1 cellular context compared by ENCODE assay signal in genomic region chr17:40437095-40437732, GRCh38.
TF ChIP-seq lines count a peak whose summit lies in the region.

No MANE protein-coding gene starts in this region.

TF ChIP-seq in K562, 482 proteins besides CTCF, POLR2A, EP300 and RAD21 (continued from another document and continues in another):
- TF ChIP-seq CREB5 (CRISPR knock-in tag; IDR thresholded peaks at IDR 0.05) (no peak), SMAD2 (IDR thresholded peaks at IDR 0.05; ENCODE audit: low read depth, low read length) (no peak), PHTF2 (CRISPR knock-in tag; IDR thresholded peaks at IDR 0.05) (no peak), TCF7L2 (IDR thresholded peaks at IDR 0.05; ENCODE audit: low read depth, low read length) (no peak), DMBX1 (CRISPR knock-in tag; IDR thresholded peaks at IDR 0.05; ENCODE audit: borderline replicate concordance) (peak; percentile 79), STAG1 (CRISPR knock-in tag; IDR thresholded peaks at IDR 0.05; ENCODE audit: borderline replicate concordance) (no peak), FOXP1 (CRISPR knock-in tag; IDR thresholded peaks at IDR 0.05) (no peak), SRSF3 (IDR thresholded peaks at IDR 0.05; ENCODE audit: insufficient read depth, low read length) (no peak), ZNF75A (CRISPR knock-in tag; IDR thresholded peaks at IDR 0.05) (no peak), RFX7 (CRISPR knock-in tag; IDR thresholded peaks at IDR 0.05) (no peak), ETV5 (CRISPR knock-in tag; IDR thresholded peaks at IDR 0.05; ENCODE audit: low read depth) (peak; percentile 85), TAF7 (tag; IDR thresholded peaks at IDR 0.05) (no peak), CSDE1 (IDR thresholded peaks at IDR 0.05) (no peak), ZNF707 (CRISPR knock-in tag; conservative IDR thresholded peaks at IDR 0.05) (no peak), KDM1A (IDR thresholded peaks at IDR 0.05) (peak; percentile 83 to 88), RAD51 (IDR thresholded peaks at IDR 0.05; ENCODE audit: borderline replicate concordance, low read depth) (no peak), HMBOX1 (IDR thresholded peaks at IDR 0.05) (no peak), ZNF668 (CRISPR knock-in tag; IDR thresholded peaks at IDR 0.05) (no peak), ZNF408 (CRISPR knock-in tag; IDR thresholded peaks at IDR 0.05; ENCODE audit: low read depth) (no peak), MED1 (CRISPR knock-in tag; IDR thresholded peaks at IDR 0.05; ENCODE audit: borderline replicate concordance) (no peak), FOXP4 (CRISPR knock-in tag; IDR thresholded peaks at IDR 0.05; ENCODE audit: borderline replicate concordance) (no peak), MNT (conservative IDR thresholded peaks at IDR 0.05) (no peak), SOX6 (IDR thresholded peaks at IDR 0.05) (no peak), ELF4 (CRISPR knock-in tag; IDR thresholded peaks at IDR 0.05) (no peak), ZNF354B (CRISPR knock-in tag; IDR thresholded peaks at IDR 0.05) (no peak), SNIP1 (IDR thresholded peaks at IDR 0.05; ENCODE audit: low read depth) (no peak), HMGN3 (IDR thresholded peaks at IDR 0.05; ENCODE audit: borderline replicate concordance, extremely low read depth, insufficient read length, low read depth, low read length) (no peak), XRCC5 (IDR thresholded peaks at IDR 0.05; ENCODE audit: low read depth, low read length) (no peak), FOXM1 (IDR thresholded peaks at IDR 0.05; ENCODE audit: low read depth) (no peak), FOXM1 (CRISPR knock-in tag; IDR thresholded peaks at IDR 0.05; ENCODE audit: low read depth) (no peak), CAMTA2 (CRISPR knock-in tag; conservative IDR thresholded peaks at IDR 0.05) (no peak), TAF9B (IDR thresholded peaks at IDR 0.05; ENCODE audit: partially characterized antibody) (no peak), ELK3 (CRISPR knock-in tag; IDR thresholded peaks at IDR 0.05) (no peak), ZNF696 (CRISPR knock-in tag; conservative IDR thresholded peaks at IDR 0.05) (no peak), NKRF (IDR thresholded peaks at IDR 0.05; ENCODE audit: borderline replicate concordance) (no peak), ZNF165 (CRISPR knock-in tag; IDR thresholded peaks at IDR 0.05; ENCODE audit: borderline replicate concordance) (no peak), TBP (optimal IDR thresholded peaks at IDR 0.05; ENCODE audit: low read depth, low read length) (no peak), SRSF7 (optimal IDR thresholded peaks at IDR 0.05; ENCODE audit: low read depth, low read length) (no peak), ARID2 (IDR thresholded peaks at IDR 0.05) (no peak), HNRNPK (IDR thresholded peaks at IDR 0.05; ENCODE audit: low read depth, low read length, poor library complexity, severe bottlenecking) (no peak), MAX (CRISPR knock-in tag; IDR thresholded peaks at IDR 0.05) (0 out of 2 replicates have a peak, but pooled peaks have one; percentile 13), NFYB (IDR thresholded peaks at IDR 0.05; ENCODE audit: extremely low read depth, insufficient read length) (no peak), MECOM (CRISPR knock-in tag; IDR thresholded peaks at IDR 0.05) (0 out of 2 replicates have a peak, but pooled peaks have one; percentile 20), KAT2B (IDR thresholded peaks at IDR 0.05; ENCODE audit: low read depth, low read length) (no peak), CBX3 (IDR thresholded peaks at IDR 0.05; ENCODE audit: borderline replicate concordance in 1 of 2, low read length in 2 of 2) (peak in 1 of 2 experiments; percentile 77; a peak in 1 of 3 replicates), GMEB1 (CRISPR knock-in tag; IDR thresholded peaks at IDR 0.05) (no peak), ZNF347 (CRISPR knock-in tag; IDR thresholded peaks at IDR 0.05; ENCODE audit: low read depth) (no peak), PBX2 (CRISPR knock-in tag; IDR thresholded peaks at IDR 0.05; ENCODE audit: low read depth) (no peak), PBX2 (tag; conservative IDR thresholded peaks at IDR 0.05; ENCODE audit: low read depth) (no peak), MAZ (CRISPR knock-in tag; conservative IDR thresholded peaks at IDR 0.05 in 1 of 2, IDR thresholded peaks at IDR 0.05 in 1 of 2) (peak in 1 of 2 experiments; percentile 26; a peak in 1 of 4 replicates), RFX1 (IDR thresholded peaks at IDR 0.05) (no peak), PHF21A (IDR thresholded peaks at IDR 0.05; ENCODE audit: borderline replicate concordance, low read depth) (no peak), TFAM (CRISPR knock-in tag; conservative IDR thresholded peaks at IDR 0.05) (no peak), NBN (IDR thresholded peaks at IDR 0.05; ENCODE audit: low read depth) (no peak), ZNF311 (CRISPR knock-in tag; IDR thresholded peaks at IDR 0.05) (peak; percentile 80; the same call in 1 of the 2 replicates), MYC (IDR thresholded peaks at IDR 0.05; ENCODE audit: low read depth, low read length) (no peak), MYC (CRISPR knock-in tag; IDR thresholded peaks at IDR 0.05; ENCODE audit: borderline replicate concordance, low read depth) (no peak)
